Comparison of ENCODE assay signal across 7 cellular contexts in the genomic region with DNA sequence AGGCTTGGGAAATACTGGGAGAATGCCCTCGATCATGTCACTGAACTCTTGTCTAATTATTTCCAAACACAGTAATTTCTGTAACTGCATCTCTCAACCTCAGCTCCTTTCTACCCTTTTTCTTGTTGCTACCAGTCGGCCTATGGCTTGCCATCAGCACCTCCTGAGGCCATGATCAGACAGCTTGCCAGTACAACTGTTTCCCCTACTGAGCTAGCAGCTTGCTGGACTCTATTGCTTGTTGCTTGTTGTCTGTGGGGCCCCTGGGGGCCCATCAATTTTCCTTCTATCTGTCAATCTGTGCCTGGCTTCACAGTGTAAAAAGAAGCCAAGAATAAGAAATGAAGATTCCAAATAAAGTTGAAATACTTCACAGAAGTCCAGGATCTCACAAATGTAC.
"Had no signal": no experiment of that assay in that cellular context is flagged by ENCODE, and none has a peak within 500 bp of the region (broad histone marks: within the 10 kb centered on the region; RNA-seq: fewer than 3 reads in every experiment).

No MANE protein-coding gene starts in this region.

- FAIRE-seq: G401.6, GM12878, GM12892, GM18507, GM19239 had no signal

- H3K4me3 ChIP-seq: GM12878 had no signal

- DNase-seq: GDM1, GF-D8 had no signal

- ATAC-seq: GM12878 had no signal
